Comparison of ENCODE assay signal across 9 cellular contexts in genomic region chr4:170259631-170260153, GRCh38.
DNase-seq lines count a peak whose midpoint lies in the region; ATAC-seq, FAIRE-seq and TF ChIP-seq lines count a peak whose summit lies in the region.
"Had no signal": no experiment of that assay in that cellular context is flagged by ENCODE, and none has a peak within 500 bp of the region (broad histone marks: within the 10 kb centered on the region; RNA-seq: fewer than 3 reads in every experiment).

No MANE protein-coding gene starts in this region.

- peak; percentile 98 for TF ChIP-seq CTCF in neural cell (IDR thresholded peaks at IDR 0.05; ENCODE audit: poor library complexity, severe bottlenecking)

- TF ChIP-seq EP300 in neural cell (conservative IDR thresholded peaks at IDR 0.05; ENCODE audit: poor library complexity, severe bottlenecking): no peak

- H3K9me2 ChIP-seq in neural cell (ENCODE audit: insufficient read depth, low read length): no peaks in the 10 kb centered on the region

- peak; percentile 95 for FAIRE-seq in TTC549 (lab: Jason Lieb, UNC)

- no peaks in the 10 kb centered on the region for H3K4me1 Mint-ChIP-seq in CD8-positive, alpha-beta memory T cell

- H3K27ac Mint-ChIP-seq in CD8-positive, alpha-beta memory T cell: no peak overlapping the region
- H3K27ac Mint-ChIP-seq: dendritic cell treated with granulocyte-macrophage colony-stimulating factor and Interleukin-4, amounts not matched to agents 40 ng/mL and 50 ng/mL, for 4 days had no signal

- no peak overlapping the region for H2AFZ ChIP-seq in neural cell (ENCODE audit: low read depth, low read length)

- peak; percentile 96 for ATAC-seq in GM19043 (IDR thresholded peaks at IDR 0.05; ENCODE audit: low read depth, unreplicated experiment)
- ATAC-seq in HG03103 (IDR thresholded peaks at IDR 0.05; ENCODE audit: low read depth, unreplicated experiment): peak; percentile 98

- no peak overlapping the region for H3K4me3 Mint-ChIP-seq in CD8-positive, alpha-beta memory T cell
- H3K4me3 Mint-ChIP-seq: dendritic cell treated with granulocyte-macrophage colony-stimulating factor and Interleukin-4, amounts not matched to agents 40 ng/mL and 50 ng/mL, for 4 days had no signal

- POLR2A ChIA-PET in CD8-positive, alpha-beta memory T cell (lab: Charles Lee): no interaction called here

- no peaks in the 10 kb centered on the region for H3K9me3 ChIP-seq in neural cell (ENCODE audit: low read length)
- no peaks in the 10 kb centered on the region for H3K9me3 ChIP-seq in CD8-positive, alpha-beta memory T cell (ENCODE audit: low read length)

- DNase-seq in DMS53 (lab: John Stamatoyannopoulos, UW) (peak; percentile 93), NCI-H2081 treated with DMSO at 0.1 percent for 48 hours (lab: John Stamatoyannopoulos, UW) (peak; percentile 73), fibroblast of gingiva (ENCODE audit: low read depth) (peak; percentile 46)
- DNase-seq in CD8-positive, alpha-beta memory T cell: no peak

- H3K27me3 ChIP-seq in neural cell (ENCODE audit: insufficient read depth, low read depth, low read length): no peaks in the 10 kb centered on the region
- H3K27me3 ChIP-seq in CD8-positive, alpha-beta memory T cell (ENCODE audit: insufficient read depth, low read length, poor library complexity, severe bottlenecking): no peaks in the 10 kb centered on the region

- no peaks in the 10 kb centered on the region for H3K36me3 Mint-ChIP-seq in CD8-positive, alpha-beta memory T cell

- H3K9me3 Mint-ChIP-seq in CD8-positive, alpha-beta memory T cell: no peaks in the 10 kb centered on the region
- H3K9me3 Mint-ChIP-seq: dendritic cell treated with granulocyte-macrophage colony-stimulating factor and Interleukin-4, amounts not matched to agents 40 ng/mL and 50 ng/mL, for 4 days had no signal

- H4K20me1 ChIP-seq in neural cell (ENCODE audit: insufficient read depth): no peaks in the 10 kb centered on the region

- no peaks in the 10 kb centered on the region for H3K36me3 ChIP-seq in neural cell (ENCODE audit: insufficient read depth, low read length)
- no peaks in the 10 kb centered on the region for H3K36me3 ChIP-seq in CD8-positive, alpha-beta memory T cell (ENCODE audit: insufficient read depth, low read length)

- TF ChIP-seq RAD21 in neural cell (conservative IDR thresholded peaks at IDR 0.05): peak; percentile 98

- H3F3A ChIP-seq in neural cell (ENCODE audit: insufficient read depth, low read length, poor library complexity, severe bottlenecking): no peaks in the 10 kb centered on the region

- no peaks in the 10 kb centered on the region for H3K79me2 ChIP-seq in neural cell (replicated peaks; ENCODE audit: insufficient read depth, low read length)

- H3K4me2 ChIP-seq in neural cell (ENCODE audit: low read length): no peak overlapping the region

- no peak overlapping the region for H3K27ac ChIP-seq in neural cell (ENCODE audit: low read length)
- H3K27ac ChIP-seq in CD8-positive, alpha-beta memory T cell (ENCODE audit: low read depth, low read length): no peak overlapping the region

- no peak overlapping the region for H3K4me3 ChIP-seq in neural cell (ENCODE audit: low read length)
- no peak overlapping the region for H3K4me3 ChIP-seq in CD8-positive, alpha-beta memory T cell (ENCODE audit: low read length)

- H3K9ac ChIP-seq in neural cell (ENCODE audit: low read length): no peak overlapping the region

- H3K27me3 Mint-ChIP-seq in CD8-positive, alpha-beta memory T cell: no peaks in the 10 kb centered on the region
- H3K27me3 Mint-ChIP-seq: dendritic cell treated with granulocyte-macrophage colony-stimulating factor and Interleukin-4, amounts not matched to agents 40 ng/mL and 50 ng/mL, for 4 days had no signal

- no peaks in the 10 kb centered on the region for H3K4me1 ChIP-seq in CD8-positive, alpha-beta memory T cell (ENCODE audit: insufficient read depth, low read length)

- CTCF ChIA-PET in CD8-positive, alpha-beta memory T cell (lab: Charles Lee): no interaction called here

TF ChIP-seq in neural cell, 6 proteins besides CTCF, POLR2A, EP300 and RAD21:
- TF ChIP-seq SMC3 (conservative IDR thresholded peaks at IDR 0.05; ENCODE audit: poor library complexity) (peak; percentile 96), TAF1 (IDR thresholded peaks at IDR 0.05; ENCODE audit: low read depth) (no peak)

Comparison
In these comparisons a context has a peak if more than half of its experiments do, and no peak if none do; other contexts are left out.
1. DNase-seq: peak in DMS53 (single experiment), NCI-H2081 treated with DMSO at 0.1 percent for 48 hours (single experiment) and fibroblast of gingiva (single experiment); none in CD8-positive, alpha-beta memory T cell (0 of 5).